In genomic region chr1:222814536-222815366, GRCh38 we compare ENCODE assay signal across 1 cellular context.
TF ChIP-seq lines count a peak whose summit lies in the region.

DISP1 (plus strand) TSS chr1:222815039; CDS start chr1:222942824, 127,785 bp downstream.

TF ChIP-seq in HepG2, 621 proteins besides CTCF, POLR2A, EP300 and RAD21 (continued from another document):
- peak; percentile 26; the same call in 1 of the 2 replicates for TF ChIP-seq BCL3 (CRISPR knock-in tag; IDR thresholded peaks at IDR 0.05)
- 0 out of 2 replicates have a peak, but pooled peaks have one; percentile 43 for TF ChIP-seq ZNF558 (CRISPR knock-in tag; IDR thresholded peaks at IDR 0.05; ENCODE audit: borderline replicate concordance)
- peak; percentile 75; the same call in 1 of the 2 replicates for TF ChIP-seq ZNF598 (CRISPR knock-in tag; IDR thresholded peaks at IDR 0.05; ENCODE audit: borderline replicate concordance)
- peak; percentile 59 for TF ChIP-seq YY1 (IDR thresholded peaks at IDR 0.05; ENCODE audit: insufficient read depth, insufficient replicate concordance, low read depth, low read length)
- TF ChIP-seq POLR2AphosphoS2 (IDR thresholded peaks at IDR 0.05; ENCODE audit: low read depth, low read length), result no peak
- peak; percentile 61; the same call in 1 of the 2 replicates for TF ChIP-seq REPIN1 (CRISPR knock-in tag; IDR thresholded peaks at IDR 0.05; ENCODE audit: borderline replicate concordance, low read depth)
- TF ChIP-seq, protein P1, sequence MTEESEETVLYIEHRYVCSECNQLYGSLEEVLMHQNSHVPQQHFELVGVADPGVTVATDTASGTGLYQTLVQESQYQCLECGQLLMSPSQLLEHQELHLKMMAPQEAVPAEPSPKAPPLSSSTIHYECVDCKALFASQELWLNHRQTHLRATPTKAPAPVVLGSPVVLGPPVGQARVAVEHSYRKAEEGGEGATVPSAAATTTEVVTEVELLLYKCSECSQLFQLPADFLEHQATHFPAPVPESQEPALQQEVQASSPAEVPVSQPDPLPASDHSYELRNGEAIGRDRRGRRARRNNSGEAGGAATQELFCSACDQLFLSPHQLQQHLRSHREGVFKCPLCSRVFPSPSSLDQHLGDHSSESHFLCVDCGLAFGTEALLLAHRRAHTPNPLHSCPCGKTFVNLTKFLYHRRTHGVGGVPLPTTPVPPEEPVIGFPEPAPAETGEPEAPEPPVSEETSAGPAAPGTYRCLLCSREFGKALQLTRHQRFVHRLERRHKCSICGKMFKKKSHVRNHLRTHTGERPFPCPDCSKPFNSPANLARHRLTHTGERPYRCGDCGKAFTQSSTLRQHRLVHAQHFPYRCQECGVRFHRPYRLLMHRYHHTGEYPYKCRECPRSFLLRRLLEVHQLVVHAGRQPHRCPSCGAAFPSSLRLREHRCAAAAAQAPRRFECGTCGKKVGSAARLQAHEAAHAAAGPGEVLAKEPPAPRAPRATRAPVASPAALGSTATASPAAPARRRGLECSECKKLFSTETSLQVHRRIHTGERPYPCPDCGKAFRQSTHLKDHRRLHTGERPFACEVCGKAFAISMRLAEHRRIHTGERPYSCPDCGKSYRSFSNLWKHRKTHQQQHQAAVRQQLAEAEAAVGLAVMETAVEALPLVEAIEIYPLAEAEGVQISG (CRISPR knock-in tag; IDR thresholded peaks at IDR 0.05), result peak; percentile 63; the same call in 1 of the 2 replicates
